ENCODE assay signal across 2 cellular contexts in genomic region chr19:39850892-39851291, GRCh38.
TF ChIP-seq lines count a peak whose summit lies in the region.

No MANE protein-coding gene starts in this region.

TF ChIP-seq in A549, 52 proteins besides CTCF, POLR2A, EP300 and RAD21:
- TF ChIP-seq FOSL2 (IDR thresholded peaks at IDR 0.05) = no peak
- peak; percentile 28; the same call in 1 of the 2 replicates for TF ChIP-seq FOSL2 (CRISPR knock-in tag; IDR thresholded peaks at IDR 0.05)
- TF ChIP-seq NFE2L2 (conservative IDR thresholded peaks at IDR 0.05; ENCODE audit: low read length) = 0 out of 2 replicates have a peak, but pooled peaks have one; percentile 31
- TF ChIP-seq ZNF302 (CRISPR knock-in tag; IDR thresholded peaks at IDR 0.05) = no peak
- no peak for TF ChIP-seq SREBF2 (IDR thresholded peaks at IDR 0.05)
- TF ChIP-seq MAFK (IDR thresholded peaks at IDR 0.05; ENCODE audit: partially characterized antibody) = peak; percentile 56

TF ChIP-seq in K562, 482 proteins besides CTCF, POLR2A, EP300 and RAD21:
- no peak for TF ChIP-seq ZC3H4 (CRISPR knock-in tag; IDR thresholded peaks at IDR 0.05; ENCODE audit: borderline replicate concordance)
- TF ChIP-seq MXD1 (CRISPR knock-in tag; IDR thresholded peaks at IDR 0.05; ENCODE audit: borderline replicate concordance, poor library complexity, severe bottlenecking) = no peak
- TF ChIP-seq MAFG (tag; conservative IDR thresholded peaks at IDR 0.05) = peak; percentile 58
- TF ChIP-seq E2F1 (CRISPR knock-in tag; IDR thresholded peaks at IDR 0.05) = no peak
- peak; percentile 73 for TF ChIP-seq ZNF316 (IDR thresholded peaks at IDR 0.05)
- no peak for TF ChIP-seq PHB2 (IDR thresholded peaks at IDR 0.05; ENCODE audit: low read depth)
- peak; percentile 63 for TF ChIP-seq C11orf30 (IDR thresholded peaks at IDR 0.05; ENCODE audit: low read depth)
- no peak for TF ChIP-seq ZNF165 (CRISPR knock-in tag; IDR thresholded peaks at IDR 0.05; ENCODE audit: borderline replicate concordance)
- no peak for TF ChIP-seq ZNF639 (CRISPR knock-in tag; conservative IDR thresholded peaks at IDR 0.05 in 1 of 2, IDR thresholded peaks at IDR 0.05 in 1 of 2)
- no peak for TF ChIP-seq YBX1 (IDR thresholded peaks at IDR 0.05)
- TF ChIP-seq SRSF9 (IDR thresholded peaks at IDR 0.05; ENCODE audit: borderline replicate concordance, low read depth, low read length) = no peak
- peak; percentile 72 for TF ChIP-seq NFE2 (IDR thresholded peaks at IDR 0.05; ENCODE audit: low read depth)
- TF ChIP-seq NFE2L1 (tag; IDR thresholded peaks at IDR 0.05; ENCODE audit: borderline replicate concordance, low read depth) = peak; percentile 45; the same call in 1 of the 2 replicates
- peak; percentile 79 to 80 for TF ChIP-seq FOXK2 (conservative IDR thresholded peaks at IDR 0.05 in 1 of 2, IDR thresholded peaks at IDR 0.05 in 1 of 2; ENCODE audit: low read depth in 2 of 2)
- 0 out of 2 replicates have a peak, but pooled peaks have one; percentile 35 for TF ChIP-seq MAFF (IDR thresholded peaks at IDR 0.05; ENCODE audit: low read length)
TF ChIP-seq in K562: peak in this region for 7.
